ENCODE assay signal across 4 cellular contexts in the genomic region with DNA sequence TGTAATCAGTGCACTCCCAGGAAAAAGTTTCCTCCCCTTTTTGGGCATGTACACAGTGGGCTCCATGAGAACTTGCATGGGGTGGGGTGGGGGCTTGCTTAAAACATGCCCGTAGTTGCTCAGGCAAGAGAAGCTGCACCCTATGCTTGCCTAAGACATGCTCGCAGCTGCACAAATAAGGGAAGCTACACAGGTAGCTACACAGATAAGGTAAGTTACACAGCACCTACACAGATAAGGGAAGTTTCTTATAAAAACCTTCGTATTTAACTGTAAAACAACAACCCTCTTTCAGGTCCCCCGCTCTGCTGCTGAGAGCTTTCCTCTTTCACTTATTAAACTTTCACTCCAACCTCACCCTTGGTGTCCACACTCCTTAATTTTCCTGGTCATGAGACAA.
DNase-seq lines count a peak whose midpoint lies in the region; ATAC-seq, FAIRE-seq and TF ChIP-seq lines count a peak whose summit lies in the region.
"Not testable (repeated sequence)": the region's sequence is repeated elsewhere in the genome, so short reads cannot be mapped to it uniquely, and the experiment has no call there.

No MANE protein-coding gene starts in this region.

- ATAC-seq in body of pancreas (peak; percentile 45), esophagus mucosa (peak; percentile 66)
- not testable (repeated sequence) for ATAC-seq in HepG2

- in situ Hi-C loops in HepG2 (cut with HindIII; ENCODE audit: extremely low pct_ligation_motif_present, low pct_unique_long_range_greater_than_20kb), result not testable (repeated sequence)

- TF ChIP-seq RAD21 in HepG2 (CRISPR knock-in tag; IDR thresholded peaks at IDR 0.05), result not testable (repeated sequence)

- not testable (repeated sequence) for H3K36me3 ChIP-seq in body of pancreas (replicated peaks in 1 of 2; ENCODE audit: insufficient read depth in 1 of 2, low read depth in 2 of 2); HepG2 (replicated peaks in 1 of 2; ENCODE audit: control insufficient read depth in 1 of 2, insufficient read depth in 2 of 2, low read length in 2 of 2)

- not testable (repeated sequence) for H3K27me3 ChIP-seq in body of pancreas; HepG2 (ENCODE audit: control insufficient read depth in 1 of 2, insufficient read depth in 2 of 2, low read length in 2 of 2)

- DNase-seq in body of pancreas, result peak in 3 of 4 donors; percentile 17 to 57 (median 40)
- DNase-seq in HepG2 (ENCODE audit: low spot score), result not testable (repeated sequence)
- DNase-seq in posterior vena cava (ENCODE audit: low spot score), result peak; percentile 13

- H4K20me1 ChIP-seq in HepG2 (ENCODE audit: insufficient read depth, low read length), result not testable (repeated sequence)

- CTCF ChIA-PET in HepG2 (lab: Yijun Ruan, JAX; ENCODE audit: low intra/inter-chr PET ratio, low total read pairs), result not testable (repeated sequence)

- H3K4me1 ChIP-seq in body of pancreas, result not testable (repeated sequence)
- H3K4me1 ChIP-seq in HepG2 (ENCODE audit: insufficient read depth, low read length), result peaks cover 39% of the 10 kb centered on the region

- not testable (repeated sequence) for TF ChIP-seq CTCF in body of pancreas (IDR thresholded peaks at IDR 0.05); HepG2 (CRISPR knock-in tag; IDR thresholded peaks at IDR 0.05)

- WGBS in body of pancreas, 2 donors, result 38% methylated on average over 4 of the region's 4 CpGs
- WGBS in HepG2 (ENCODE audit: low lambda C conversion rate), result 52% methylated on average over 4 of the region's 4 CpGs

- H3K4me3 ChIP-seq in body of pancreas; HepG2 (replicated peaks in 1 of 3; ENCODE audit: insufficient read depth in 1 of 3, low read depth in 2 of 3, low read length in 3 of 3): not testable (repeated sequence)

- TF ChIP-seq EP300 in HepG2 (IDR thresholded peaks at IDR 0.05; ENCODE audit: low read depth in 2 of 2, low read length in 2 of 2); HepG2 (CRISPR knock-in tag; IDR thresholded peaks at IDR 0.05; ENCODE audit: borderline replicate concordance): not testable (repeated sequence)

- H3K27ac ChIP-seq in body of pancreas, result peak overlapping the region in 1 of 4 donors; percentile 10
- H3K27ac ChIP-seq in HepG2 (ENCODE audit: extremely low read length, insufficient read depth, low read length), result not testable (repeated sequence)

- not testable (repeated sequence) for H3K4me2 ChIP-seq in HepG2 (ENCODE audit: low read depth, low read length)

- not testable (repeated sequence) for H2AFZ ChIP-seq in HepG2 (ENCODE audit: low read length)

- H3K9ac ChIP-seq in HepG2 (ENCODE audit: insufficient read depth, low read depth, low read length), result not testable (repeated sequence)

- intact Hi-C loops in body of pancreas (cut with DNase I); HepG2 (cut with micrococcal nuclease; ENCODE audit: unreplicated experiment); posterior vena cava (cut with DNase I): not testable (repeated sequence)

- H3K9me3 ChIP-seq in body of pancreas; HepG2 (ENCODE audit: low read length): not testable (repeated sequence)

- BruUV-seq in HepG2 (replicated peaks; lab: Mats Ljungman, UMichigan), result not testable (repeated sequence)

- TF ChIP-seq POLR2A in body of pancreas (IDR thresholded peaks at IDR 0.05); HepG2 (IDR thresholded peaks at IDR 0.05; ENCODE audit: insufficient read depth in 1 of 2, low read depth in 2 of 2, low read length in 2 of 2): not testable (repeated sequence)

- POLR2A ChIA-PET in HepG2 (lab: Yijun Ruan, JAX), result interaction anchor here (1.2 kb wide), 1 partner anchor 130 kb away, joined by 4 read pairs; a partner anchor contains a TSS

- not testable (repeated sequence) for H3K79me2 ChIP-seq in HepG2 (ENCODE audit: insufficient read depth, low read length)

- peak; percentile 18 for FAIRE-seq in HepG2 (lab: Jason Lieb, UNC)
